In genomic region chr4:139295317-139296299, GRCh38 we compare ENCODE assay signal across 8 cellular contexts. TPM values are rescaled to one million over a fixed set of nuclear protein-coding genes. Genes with fewer than 3 reads are reported as not detected.
DNase-seq lines count a peak whose midpoint lies in the region; ATAC-seq, FAIRE-seq and TF ChIP-seq lines count a peak whose summit lies in the region.

No MANE protein-coding gene starts in this region.

- TF ChIP-seq CTCF in HepG2 (CRISPR knock-in tag; IDR thresholded peaks at IDR 0.05), result peak; percentile 98

- H3K9me3 ChIP-seq in BLaER1 (no peaks in the 10 kb centered on the region), HepG2 (ENCODE audit: low read length) (no peaks in the 10 kb centered on the region)

- POLR2A ChIA-PET in HepG2 (lab: Yijun Ruan, JAX), result interaction anchor here (0.6 to 3.4 kb wide), 14 partner anchors 12 to 280 kb away, joined by 3 to 22 read pairs (median 4); partner anchors contain the start of genes ELF2, MGARP and NOCT

- H2AFZ ChIP-seq in HepG2 (ENCODE audit: low read length), result peak overlapping the region; percentile 64

- H3K36me3 ChIP-seq in BLaER1 (peaks cover 37% of the 10 kb centered on the region), HepG2 (replicated peaks in 1 of 2; ENCODE audit: control insufficient read depth in 1 of 2, insufficient read depth in 2 of 2, low read length in 2 of 2) (peaks cover 0 to 13% of the 10 kb centered on the region in 2 experiments; a peak in 3 of 5 replicates)

- H4K20me1 ChIP-seq in BLaER1, result no peaks in the 10 kb centered on the region
- no peaks in the 10 kb centered on the region for H4K20me1 ChIP-seq in HepG2 (ENCODE audit: insufficient read depth, low read length)

- H3K4me3 ChIP-seq in BLaER1 (peak overlapping the region; percentile 82), HepG2 (replicated peaks in 1 of 3; ENCODE audit: insufficient read depth in 1 of 3, low read depth in 2 of 3, low read length in 3 of 3) (peak overlapping the region; percentile 85 to 93 (median 86))

- H3K4me2 ChIP-seq in BLaER1, result peak overlapping the region; percentile 82
- H3K4me2 ChIP-seq in HepG2 (ENCODE audit: low read depth, low read length), result peak overlapping the region; percentile 82

- H3K9ac ChIP-seq in BLaER1 (peak overlapping the region; percentile 94), HepG2 (ENCODE audit: insufficient read depth, low read depth, low read length) (peak overlapping the region; percentile 96)

- 0 out of 4 replicates have a peak, but pooled peaks have one; percentile 11 to 41 for TF ChIP-seq EP300 in HepG2 (IDR thresholded peaks at IDR 0.05; ENCODE audit: low read depth in 2 of 2, low read length in 2 of 2)
- TF ChIP-seq EP300 in HepG2 (CRISPR knock-in tag; IDR thresholded peaks at IDR 0.05; ENCODE audit: borderline replicate concordance), result peak; percentile 36; the same call in 1 of the 2 replicates

- peak; percentile 89 for TF ChIP-seq RAD21 in HepG2 (CRISPR knock-in tag; IDR thresholded peaks at IDR 0.05)

- ATAC-seq in HG03457 (IDR thresholded peaks at IDR 0.05; ENCODE audit: unreplicated experiment) (peak; percentile 82), HepG2 (peak; percentile 95)

- 5% methylated on average over 24 of the region's 53 CpGs for WGBS in HepG2 (ENCODE audit: low lambda C conversion rate)

- peaks cover 27% of the 10 kb centered on the region for H3K79me2 ChIP-seq in HepG2 (ENCODE audit: insufficient read depth, low read length)

- in situ Hi-C loops in HepG2 (cut with HindIII; ENCODE audit: extremely low pct_ligation_motif_present, low pct_unique_long_range_greater_than_20kb), result loop anchor here (5.0 kb wide), 2 partner anchors 63 to 113 kb away; no protein-coding TSS in a partner anchor

- peak; percentile 90 for FAIRE-seq in GM19239 (lab: Jason Lieb, UNC)
- peak; percentile 76 for FAIRE-seq in HepG2 (lab: Jason Lieb, UNC)

- DNase-seq in GM19239 (ENCODE audit: insufficient read length, low spot score), result peak; percentile 82
- DNase-seq in NCI-H524 (lab: John Stamatoyannopoulos, UW), result peak; percentile 65 to 78
- DNase-seq in activated CD4-positive, alpha-beta T cell treated with anti-CD3 and anti-CD28 coated beads for 48 hours, result peak; percentile 99
- peak; percentile 96 for DNase-seq in dedifferentiated amniotic fluid mesenchymal stem cell (ENCODE audit: extremely low spot score)
- peak; percentile 82 for DNase-seq in HepG2 (ENCODE audit: low spot score)
- DNase-seq in stimulated activated CD4-positive, alpha-beta T cell treated with anti-CD3 and anti-CD28 coated beads, Interleukin-2, amount 100 ng/mL, for 48 hours, result peak; percentile 98 to 100

- intact Hi-C loops in HepG2 (cut with micrococcal nuclease; ENCODE audit: unreplicated experiment), result loop anchor here (1.0 to 5.0 kb wide), 3 partner anchors 25 to 263 kb away; no protein-coding TSS in a partner anchor

- H3K27ac ChIP-seq in BLaER1 (peak overlapping the region; percentile 93), HepG2 (ENCODE audit: extremely low read length, insufficient read depth, low read length) (peak overlapping the region; percentile 92)

- TSS peak; percentile 93 for BruUV-seq in HepG2 (replicated peaks; lab: Mats Ljungman, UMichigan)

- CTCF ChIA-PET in HepG2 (lab: Yijun Ruan, JAX; ENCODE audit: low intra/inter-chr PET ratio, low total read pairs), result interaction anchor here (0.7 to 1.5 kb wide), 6 partner anchors 14 to 265 kb away, joined by 3 to 9 read pairs (median 4); no protein-coding TSS in a partner anchor

- TF ChIP-seq POLR2A in HepG2 (IDR thresholded peaks at IDR 0.05; ENCODE audit: insufficient read depth in 1 of 2, low read depth in 2 of 2, low read length in 2 of 2), result peak; percentile 77 to 79; a peak in 3 of 4 replicates

- H3K27me3 ChIP-seq in BLaER1, result no peaks in the 10 kb centered on the region
- no peaks in the 10 kb centered on the region; a peak in 1 of 5 replicates for H3K27me3 ChIP-seq in HepG2 (ENCODE audit: control insufficient read depth in 1 of 2, insufficient read depth in 2 of 2, low read length in 2 of 2)

- H3K4me1 ChIP-seq in BLaER1 (peaks cover 41% of the 10 kb centered on the region), HepG2 (ENCODE audit: insufficient read depth, low read length) (peaks cover 54% of the 10 kb centered on the region)

RNA-seq across cellular contexts. Expression of gene NAA15, which starts 5.7 kb away (rescaled TPM):
- total RNA-seq in HepG2 (2016; rRNA removed; fragmentation: Illumina TruSeq; extraction: Trizol), result 50.2 and 81.2 TPM in 2 replicates
- 6.3 and 7.1 TPM in 2 replicates for total RNA-seq in HepG2 (2016; cell fraction: cytosol; rRNA removed; fragmentation: Illumina TruSeq; extraction: Trizol; ENCODE audit: low read depth)
- 48.6 and 78.2 TPM in 2 replicates for total RNA-seq in HepG2 (2016; cell fraction: insoluble cytoplasmic fraction; rRNA removed; fragmentation: Illumina TruSeq; extraction: Trizol)
- total RNA-seq in HepG2 (2016; cell fraction: membrane; rRNA removed; fragmentation: Illumina TruSeq; extraction: Trizol), result 10.9 and 12.9 TPM in 2 replicates
- total RNA-seq in HepG2 (2016; cell fraction: nucleus; rRNA removed; fragmentation: Illumina TruSeq; extraction: Trizol), result 48.8 and 52.3 TPM in 2 replicates
- polyA plus RNA-seq in HepG2 (2011; rRNA removed), result 4.9 and 6.2 TPM in 2 replicates
- polyA plus RNA-seq in HepG2 (2011; cell fraction: cytosol; rRNA removed), result 1.9 and 3.3 TPM in 2 replicates
- polyA plus RNA-seq in HepG2 (2011; cell fraction: nucleus; rRNA removed), result 3.9 and 5.4 TPM in 2 replicates
- 16.0 and 16.8 TPM in 2 replicates for polyA plus RNA-seq in HepG2 (2012)
- polyA plus RNA-seq in HepG2 (2016; cell fraction: cytosol; fragmentation: Illumina TruSeq; extraction: Trizol; ENCODE audit: low read depth), result 0.85 and 1.0 TPM in 2 replicates
- 36.8 and 38.9 TPM in 2 replicates for polyA plus RNA-seq in HepG2 (2016; cell fraction: insoluble cytoplasmic fraction; fragmentation: Illumina TruSeq; extraction: Trizol; ENCODE audit: low read depth)
- polyA plus RNA-seq in HepG2 (2016; cell fraction: membrane; fragmentation: Illumina TruSeq; extraction: Trizol; ENCODE audit: low read depth), result 4.0 and 4.5 TPM in 2 replicates
- polyA plus RNA-seq in HepG2 (2016; cell fraction: nucleus; fragmentation: Illumina TruSeq; extraction: Trizol; ENCODE audit: insufficient read depth, low read depth), result 16.5 and 20.2 TPM in 2 replicates
- 3.7 and 7.0 TPM in 2 replicates for polyA minus RNA-seq in HepG2 (2011; rRNA and poly(A)+ RNA removed; ENCODE audit: low replicate concordance)
- polyA minus RNA-seq in HepG2 (2011; cell fraction: cytosol; rRNA and poly(A)+ RNA removed), result 15.4 and 18.9 TPM in 2 replicates
- polyA minus RNA-seq in HepG2 (2011; cell fraction: nucleus; rRNA and poly(A)+ RNA removed), result 53.0 and 55.0 TPM in 2 replicates

RNA-seq across cellular contexts. Expression of gene NDUFC1, which starts 6.7 kb away (rescaled TPM):
- 96.4 and 124 TPM in 2 replicates for total RNA-seq in HepG2 (2016; rRNA removed; fragmentation: Illumina TruSeq; extraction: Trizol)
- 46.9 and 57.6 TPM in 2 replicates for total RNA-seq in HepG2 (2016; cell fraction: cytosol; rRNA removed; fragmentation: Illumina TruSeq; extraction: Trizol; ENCODE audit: low read depth)
- 106 and 134 TPM in 2 replicates for total RNA-seq in HepG2 (2016; cell fraction: insoluble cytoplasmic fraction; rRNA removed; fragmentation: Illumina TruSeq; extraction: Trizol)
- total RNA-seq in HepG2 (2016; cell fraction: membrane; rRNA removed; fragmentation: Illumina TruSeq; extraction: Trizol), result 88.4 and 94.7 TPM in 2 replicates
- 40.3 and 42.8 TPM in 2 replicates for total RNA-seq in HepG2 (2016; cell fraction: nucleus; rRNA removed; fragmentation: Illumina TruSeq; extraction: Trizol)
- 38.4 and 43.4 TPM in 2 replicates for polyA plus RNA-seq in HepG2 (2011; rRNA removed)
- polyA plus RNA-seq in HepG2 (2011; cell fraction: cytosol; rRNA removed), result 38.9 and 41.3 TPM in 2 replicates
- polyA plus RNA-seq in HepG2 (2011; cell fraction: nucleus; rRNA removed), result 14.4 and 16.4 TPM in 2 replicates
- 70.7 and 104 TPM in 2 replicates for polyA plus RNA-seq in HepG2 (2012)
- polyA plus RNA-seq in HepG2 (2016; cell fraction: cytosol; fragmentation: Illumina TruSeq; extraction: Trizol; ENCODE audit: low read depth), result 71.4 and 90.2 TPM in 2 replicates
- polyA plus RNA-seq in HepG2 (2016; cell fraction: insoluble cytoplasmic fraction; fragmentation: Illumina TruSeq; extraction: Trizol; ENCODE audit: low read depth), result 174 and 188 TPM in 2 replicates
- 127 and 136 TPM in 2 replicates for polyA plus RNA-seq in HepG2 (2016; cell fraction: membrane; fragmentation: Illumina TruSeq; extraction: Trizol; ENCODE audit: low read depth)
- 94.4 and 110 TPM in 2 replicates for polyA plus RNA-seq in HepG2 (2016; cell fraction: nucleus; fragmentation: Illumina TruSeq; extraction: Trizol; ENCODE audit: insufficient read depth, low read depth)
- polyA minus RNA-seq in HepG2 (2011; rRNA and poly(A)+ RNA removed; ENCODE audit: low replicate concordance), result 6.8 and 12.8 TPM in 2 replicates
- polyA minus RNA-seq in HepG2 (2011; cell fraction: cytosol; rRNA and poly(A)+ RNA removed), result 28.2 and 31.7 TPM in 2 replicates
- 10.8 and 11.7 TPM in 2 replicates for polyA minus RNA-seq in HepG2 (2011; cell fraction: nucleus; rRNA and poly(A)+ RNA removed)

RNA-seq across cellular contexts. Expression of gene MGARP, which starts 15.6 kb away (rescaled TPM):
- total RNA-seq in HepG2 (2016; rRNA removed; fragmentation: Illumina TruSeq; extraction: Trizol), result 0.11 TPM in 1 of 2 replicates, not detected in the other
- total RNA-seq in HepG2 (2016; cell fraction: cytosol; rRNA removed; fragmentation: Illumina TruSeq; extraction: Trizol; ENCODE audit: low read depth), result not detected in 2 replicates
- total RNA-seq in HepG2 (2016; cell fraction: insoluble cytoplasmic fraction; rRNA removed; fragmentation: Illumina TruSeq; extraction: Trizol), result 0.18 and 0.26 TPM in 2 replicates
- 0.21 TPM in 1 of 2 replicates, not detected in the other for total RNA-seq in HepG2 (2016; cell fraction: membrane; rRNA removed; fragmentation: Illumina TruSeq; extraction: Trizol)
- total RNA-seq in HepG2 (2016; cell fraction: nucleus; rRNA removed; fragmentation: Illumina TruSeq; extraction: Trizol), result not detected in 2 replicates
- polyA plus RNA-seq in HepG2 (2011; rRNA removed), result 0.13 TPM in 2 replicates
- polyA plus RNA-seq in HepG2 (2011; cell fraction: cytosol; rRNA removed), result 0.12 and 0.13 TPM in 2 replicates
- 0.09 TPM in 1 of 2 replicates, not detected in the other for polyA plus RNA-seq in HepG2 (2011; cell fraction: nucleus; rRNA removed)
- polyA plus RNA-seq in HepG2 (2012), result 0.17 and 0.20 TPM in 2 replicates
- not detected in 2 replicates for polyA plus RNA-seq in HepG2 (2016; cell fraction: cytosol; fragmentation: Illumina TruSeq; extraction: Trizol; ENCODE audit: low read depth)
- polyA plus RNA-seq in HepG2 (2016; cell fraction: insoluble cytoplasmic fraction; fragmentation: Illumina TruSeq; extraction: Trizol; ENCODE audit: low read depth), result not detected in 2 replicates
- not detected in 2 replicates for polyA plus RNA-seq in HepG2 (2016; cell fraction: membrane; fragmentation: Illumina TruSeq; extraction: Trizol; ENCODE audit: low read depth)
- polyA plus RNA-seq in HepG2 (2016; cell fraction: nucleus; fragmentation: Illumina TruSeq; extraction: Trizol; ENCODE audit: insufficient read depth, low read depth), result not detected in 2 replicates
- polyA minus RNA-seq in HepG2 (2011; rRNA and poly(A)+ RNA removed; ENCODE audit: low replicate concordance), result not detected in 2 replicates
- not detected in 2 replicates for polyA minus RNA-seq in HepG2 (2011; cell fraction: cytosol; rRNA and poly(A)+ RNA removed)
- not detected in 2 replicates for polyA minus RNA-seq in HepG2 (2011; cell fraction: nucleus; rRNA and poly(A)+ RNA removed)

Comparison
In these comparisons a context has a peak if more than half of its experiments do, and no peak if none do; other contexts are left out.
1. Peak in every context shown above with its lines: DNase-seq, ATAC-seq, H3K4me3 ChIP-seq and H3K27ac ChIP-seq.